ENCODE assay signal across 14 cellular contexts in genomic region chr21:46080171-46081021, GRCh38. TPM values are rescaled to one million over a fixed set of nuclear protein-coding genes. Genes with fewer than 3 reads are reported as not detected.
DNase-seq lines count a peak whose midpoint lies in the region; TF ChIP-seq lines count a peak whose summit lies in the region.
"Had no signal": no experiment of that assay in that cellular context is flagged by ENCODE, and none has a peak within 500 bp of the region (broad histone marks: within the 10 kb centered on the region; RNA-seq: fewer than 3 reads in every experiment).

No MANE protein-coding gene starts in this region.

- H3K9me2 ChIP-seq in hepatocyte (replicated peaks; ENCODE audit: insufficient read depth): no peaks in the 10 kb centered on the region

- no peak overlapping the region for H3K4me2 ChIP-seq in hepatocyte

- no peak for TF ChIP-seq CTCF in hepatocyte (IDR thresholded peaks at IDR 0.05; ENCODE audit: poor library complexity)

- H3K79me2 ChIP-seq in hepatocyte: no peaks in the 10 kb centered on the region

- DNase-seq in EH (ENCODE audit: low read depth) (peak; percentile 44), hepatocyte (ENCODE audit: low spot score) (peak; percentile 48), NOMO-1 (lab: John Stamatoyannopoulos, UW; ENCODE audit: unreplicated experiment in 2 of 2) (no peak), DMS53 (lab: John Stamatoyannopoulos, UW) (no peak), NCI-H1436 (lab: John Stamatoyannopoulos, UW) (no peak), NCI-H1694 (lab: John Stamatoyannopoulos, UW) (no peak)
- peak; percentile 47 for DNase-seq in activated CD8-positive, alpha-beta memory T cell treated with anti-CD3 and anti-CD28 coated beads, Interleukin-2, amount 50 U/mL, for 48 hours
- DNase-seq: foreskin melanocyte; NCI-H1105; stimulated activated CD4-positive, alpha-beta T cell treated with anti-CD3 and anti-CD28 coated beads, Interleukin-15, amount 100 ng/mL, for 24 hours; stimulated activated naive CD4-positive, alpha-beta T cell treated with Interleukin-2 at 50 U/mL for 16 hours had no signal

- no peak overlapping the region for H3K9ac ChIP-seq in rectal smooth muscle tissue (ENCODE audit: low read length)

- H3K27ac ChIP-seq in hepatocyte (peak overlapping the region; percentile 84), rectal smooth muscle tissue (ENCODE audit: low read depth, low read length) (peak overlapping the region; percentile 36)

- H3K4me3 ChIP-seq in hepatocyte: no peak overlapping the region
- no peak overlapping the region for H3K4me3 ChIP-seq in rectal smooth muscle tissue (ENCODE audit: low read length)
- H3K4me3 ChIP-seq: GM12878 had no signal

- H4K20me1 ChIP-seq in hepatocyte (ENCODE audit: insufficient read depth, poor library complexity, severe bottlenecking): no peaks in the 10 kb centered on the region

- H3K9me3 ChIP-seq in hepatocyte (ENCODE audit: low read depth): no peaks in the 10 kb centered on the region
- H3K9me3 ChIP-seq: Caco-2 had no signal

- 64% methylated on average over 27 of the region's 30 CpGs for WGBS in hepatocyte (ENCODE audit: low lambda C conversion rate, missing lambda C conversion rate)

- H3K36me3 ChIP-seq in hepatocyte (replicated peaks; ENCODE audit: insufficient read depth, low read depth) (no peaks in the 10 kb centered on the region), rectal smooth muscle tissue (ENCODE audit: control insufficient read depth, insufficient read depth, low read length) (no peaks in the 10 kb centered on the region)

- H3K27me3 ChIP-seq in hepatocyte (no peaks in the 10 kb centered on the region), rectal smooth muscle tissue (ENCODE audit: control insufficient read depth, insufficient read depth, low read length) (no peaks in the 10 kb centered on the region)

- peaks cover 27% of the 10 kb centered on the region for H3K4me1 ChIP-seq in hepatocyte (ENCODE audit: insufficient read depth)
- peaks cover 19% of the 10 kb centered on the region for H3K4me1 ChIP-seq in rectal smooth muscle tissue (ENCODE audit: control insufficient read depth, insufficient read depth, low read length)
- H3K4me1 ChIP-seq: Caco-2 had no signal

- H2AFZ ChIP-seq in hepatocyte: no peak overlapping the region

RNA-seq across cellular contexts. Expression of gene COL6A2, which starts 17.5 kb away (rescaled TPM):
- 389 and 509 TPM in 2 replicates for total RNA-seq in hepatocyte
- 832 and 940 TPM in 2 replicates for polyA plus RNA-seq in hepatocyte

Comparison
In these comparisons a context has a peak if more than half of its experiments do, and no peak if none do; other contexts are left out.
1. DNase-seq: peak in EH (single experiment), activated CD8-positive, alpha-beta memory T cell treated with anti-CD3 and anti-CD28 coated beads, Interleukin-2, amount 50 U/mL, for 48 hours (single experiment) and hepatocyte (single experiment); none in NOMO-1 (0 of 2), DMS53 (single experiment), NCI-H1436 (single experiment) and NCI-H1694 (single experiment).